In the genomic region with DNA sequence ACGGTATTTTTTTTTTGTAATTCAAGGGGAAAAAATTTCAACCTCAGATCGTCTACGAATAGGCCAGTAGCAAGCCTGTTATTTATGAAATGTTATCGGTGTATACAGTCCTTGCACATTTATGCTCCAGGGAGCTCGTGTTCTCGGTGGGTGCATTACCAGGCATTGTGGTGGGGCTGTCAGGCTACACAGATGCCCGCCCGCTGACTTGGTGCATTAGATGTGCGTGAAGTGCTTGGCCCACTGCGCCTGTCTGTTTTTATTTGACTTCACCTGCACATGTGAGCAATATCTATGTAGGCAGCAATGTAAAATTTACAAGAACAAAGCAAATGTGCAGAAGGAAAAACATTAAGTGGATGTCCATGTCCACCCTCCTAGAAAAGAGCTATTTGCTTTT, we compare ENCODE assay signal across 11 cellular contexts. TPM values are rescaled to one million over a fixed set of nuclear protein-coding genes. Genes with fewer than 3 reads are reported as not detected.
A peak's percentile ranks its signal among the peaks of the same experiment; 100 is the strongest.
DNase-seq lines count a peak whose midpoint lies in the region; ATAC-seq, FAIRE-seq and TF ChIP-seq lines count a peak whose summit lies in the region.
"Had no signal": no experiment of that assay in that cellular context is flagged by ENCODE, and none has a peak within 500 bp of the region (broad histone marks: within the 10 kb centered on the region; RNA-seq: fewer than 3 reads in every experiment).

No MANE protein-coding gene starts in this region.

- CTCF ChIA-PET in activated naive CD4-positive, alpha-beta T cell treated with anti-CD3 and anti-CD28 coated beads, Interleukin-2, amount 10 ng/mL, durations not matched to agents 7 days and 5 days (lab: Charles Lee), result interaction anchor here (1.3 kb wide), 1 partner anchor 40 kb away, joined by 4 read pairs; no protein-coding TSS in a partner anchor

- H3K9me3 Mint-ChIP-seq in activated naive CD4-positive, alpha-beta T cell treated with anti-CD3 and anti-CD28 coated beads, Interleukin-2, amount 10 ng/mL, durations not matched to agents 7 days and 5 days, result no peaks in the 10 kb centered on the region
- no peaks in the 10 kb centered on the region for H3K9me3 Mint-ChIP-seq in mesothelial cell of epicardium

- no peaks in the 10 kb centered on the region for H3K9me3 ChIP-seq in transverse colon

- no peak for FAIRE-seq in urothelium cell line (lab: Jason Lieb, UNC)

- H3K4me1 Mint-ChIP-seq in activated naive CD4-positive, alpha-beta T cell treated with anti-CD3 and anti-CD28 coated beads, Interleukin-2, amount 10 ng/mL, durations not matched to agents 7 days and 5 days, result peaks cover 55% of the 10 kb centered on the region
- peaks cover 31% of the 10 kb centered on the region for H3K4me1 Mint-ChIP-seq in mesothelial cell of epicardium

- no peaks in the 10 kb centered on the region for H3K27me3 Mint-ChIP-seq in activated naive CD4-positive, alpha-beta T cell treated with anti-CD3 and anti-CD28 coated beads, Interleukin-2, amount 10 ng/mL, durations not matched to agents 7 days and 5 days
- no peaks in the 10 kb centered on the region for H3K27me3 Mint-ChIP-seq in mesothelial cell of epicardium (ENCODE audit: low read depth)

- no peak for TF ChIP-seq POLR2A in transverse colon (IDR thresholded peaks at IDR 0.05)

- peak overlapping the region; percentile 88 to 98 (median 96) for H3K27ac ChIP-seq in transverse colon

- H3K4me3 ChIP-seq in astrocyte of the cerebellum (ENCODE audit: low read depth, low read length), result peak overlapping the region; percentile 88
- H3K4me3 ChIP-seq in transverse colon, result peak overlapping the region in 3 of 4 donors; percentile 82 to 97 (median 93)

- H3K27me3 ChIP-seq in transverse colon, result no peaks in the 10 kb centered on the region

- H3K36me3 Mint-ChIP-seq in activated naive CD4-positive, alpha-beta T cell treated with anti-CD3 and anti-CD28 coated beads, Interleukin-2, amount 10 ng/mL, durations not matched to agents 7 days and 5 days, result peaks cover 29% of the 10 kb centered on the region
- H3K36me3 Mint-ChIP-seq in mesothelial cell of epicardium, result peaks cover 1% of the 10 kb centered on the region

- no peaks in the 10 kb centered on the region for H3K36me3 ChIP-seq in transverse colon

- no peak for TF ChIP-seq EP300 in transverse colon (IDR thresholded peaks at IDR 0.05; ENCODE audit: low read depth)

- DNase-seq in activated naive CD4-positive, alpha-beta T cell treated with anti-CD3 and anti-CD28 coated beads, Interleukin-2, amount 10 ng/mL, durations not matched to agents 7 days and 5 days, result no peak
- DNase-seq in activated naive CD4-positive, alpha-beta T cell treated with anti-CD3 and anti-CD28 coated beads, Interleukin-2, amount 50 U/mL, for 16 hours, result no peak
- DNase-seq in astrocyte of the cerebellum (ENCODE audit: low read depth) (no peak), mesothelial cell of epicardium (ENCODE audit: low spot score in 2 of 2, unreplicated experiment in 2 of 2) (no peak), transverse colon (no peak), urothelium cell line (ENCODE audit: low spot score) (no peak), A172 (ENCODE audit: low spot score) (no peak)
- DNase-seq: activated CD8-positive, alpha-beta memory T cell treated with anti-CD3 and anti-CD28 coated beads for 24 hours; DMS79; NCI-H1105 treated with DMSO at 0.1 percent for 48 hours had no signal

- peaks cover 11 to 49% (median 24%) of the 10 kb centered on the region in 4 donors for H3K4me1 ChIP-seq in transverse colon

- WGBS in transverse colon (ENCODE audit: low coverage in 1 of 2), 2 donors, result 56 to 58% methylated on average over 9 to 10 of the region's 10 CpGs

- in situ Hi-C loops in astrocyte of the cerebellum (cut with HindIII; ENCODE audit: low sequenced_read_pairs), result no loop called here
- in situ Hi-C loops in transverse colon (cut with MboI; ENCODE audit: low pct_ligation_motif_present in 1 of 4, low pct_unique_long_range_greater_than_20kb in 1 of 4, low sequenced_read_pairs in 3 of 4), result loop anchor here in 1 of 4 donors (10.0 kb wide), 2 partner anchors 50 to 60 kb away; no protein-coding TSS in a partner anchor

- TF ChIP-seq CTCF in astrocyte of the cerebellum (IDR thresholded peaks at IDR 0.05; ENCODE audit: low read depth, low read length, missing control alignments) (no peak), mesothelial cell of epicardium (IDR thresholded peaks at IDR 0.05; ENCODE audit: unreplicated experiment) (no peak), transverse colon (IDR thresholded peaks at IDR 0.05) (no peak)

- H3K27ac Mint-ChIP-seq in activated naive CD4-positive, alpha-beta T cell treated with anti-CD3 and anti-CD28 coated beads, Interleukin-2, amount 10 ng/mL, durations not matched to agents 7 days and 5 days, result peak overlapping the region; percentile 98
- H3K27ac Mint-ChIP-seq in mesothelial cell of epicardium, result peak overlapping the region; percentile 96

- no peak for ATAC-seq in GM21528 (IDR thresholded peaks at IDR 0.05; ENCODE audit: low FRiP score, unreplicated experiment)

- intact Hi-C loops in transverse colon (cut with DNase I; ENCODE audit: low total_unique reads), result loop anchor here (2.0 to 5.0 kb wide), 2 partner anchors 40 to 62 kb away; no protein-coding TSS in a partner anchor

- peak overlapping the region; percentile 94 for H3K4me3 Mint-ChIP-seq in activated naive CD4-positive, alpha-beta T cell treated with anti-CD3 and anti-CD28 coated beads, Interleukin-2, amount 10 ng/mL, durations not matched to agents 7 days and 5 days
- H3K4me3 Mint-ChIP-seq in mesothelial cell of epicardium, result peak overlapping the region; percentile 82

RNA-seq across cellular contexts. Expression of gene FOXK1, which starts 2.7 kb away (rescaled TPM):
- total RNA-seq in mesothelial cell of epicardium (54.6 to 57.3 TPM (median 56.7 TPM) in 3 replicates), transverse colon (10 to 100 TPM; 28.0 to 59.9 (median 34.2) TPM)
- 8.3 and 16.6 TPM in 2 replicates for total RNA-seq in A172 (2014; rRNA removed; shearing (Covaris generic))
